20 cellular contexts compared by ENCODE assay signal in genomic region chr18:55307505-55307904, GRCh38.
A peak's percentile ranks its signal among the peaks of the same experiment; 100 is the strongest.
DNase-seq lines count a peak whose midpoint lies in the region; ATAC-seq and TF ChIP-seq lines count a peak whose summit lies in the region.
"Had no signal": no experiment of that assay in that cellular context is flagged by ENCODE, and none has a peak within 500 bp of the region (broad histone marks: within the 10 kb centered on the region; RNA-seq: fewer than 3 reads in every experiment).

No MANE protein-coding gene starts in this region.

- H3K27me3 Mint-ChIP-seq in natural killer cell treated with Interleukin-12 subunit alpha and Interleukin-12 subunit beta and Interleukin-15 and Interleukin-18, amount 100 ng/mL, for 72 hours: no peaks in the 10 kb centered on the region
- H3K27me3 Mint-ChIP-seq in activated naive CD8-positive, alpha-beta T cell treated with anti-CD3 and anti-CD28 coated beads for 36 hours: no peaks in the 10 kb centered on the region
- H3K27me3 Mint-ChIP-seq: effector memory CD8-positive, alpha-beta T cell; naive thymus-derived CD4-positive, alpha-beta T cell; stimulated activated naive CD8-positive, alpha-beta T cell treated with anti-CD3 and anti-CD28 coated beads, Interleukin-15, amount 100 ng/mL, for 72 hours had no signal

- TF ChIP-seq CTCF in GM12865 (IDR thresholded peaks at IDR 0.05; ENCODE audit: insufficient read depth, low read depth, low read length, missing control alignments): no peak

- peak overlapping the region; percentile 44 for H3K4me3 ChIP-seq in GM12865 (ENCODE audit: low read depth, low read length)
- H3K4me3 ChIP-seq: K562, right atrium auricular region had no signal

- ATAC-seq in GM19328 (IDR thresholded peaks at IDR 0.05; ENCODE audit: unreplicated experiment): peak; percentile 70
- peak; percentile 49 for ATAC-seq in HG02840 (IDR thresholded peaks at IDR 0.05; ENCODE audit: low FRiP score, unreplicated experiment)
- ATAC-seq in HG03521 (IDR thresholded peaks at IDR 0.05; ENCODE audit: unreplicated experiment): peak; percentile 49
- ATAC-seq in natural killer cell treated with Interleukin-12 subunit alpha and Interleukin-12 subunit beta and Interleukin-15 and Interleukin-18, amount 100 ng/mL, for 72 hours: no peak
- ATAC-seq: effector memory CD8-positive, alpha-beta T cell; K562; naive thymus-derived CD4-positive, alpha-beta T cell; PC-3; stimulated activated naive CD8-positive, alpha-beta T cell treated with anti-CD3 and anti-CD28 coated beads, Interleukin-15, amount 100 ng/mL, for 72 hours had no signal

- no peak overlapping the region for H3K4me3 Mint-ChIP-seq in natural killer cell treated with Interleukin-12 subunit alpha and Interleukin-12 subunit beta and Interleukin-15 and Interleukin-18, amount 100 ng/mL, for 72 hours
- no peak overlapping the region for H3K4me3 Mint-ChIP-seq in activated naive CD8-positive, alpha-beta T cell treated with anti-CD3 and anti-CD28 coated beads for 36 hours
- H3K4me3 Mint-ChIP-seq: effector memory CD8-positive, alpha-beta T cell; naive thymus-derived CD4-positive, alpha-beta T cell; stimulated activated naive CD8-positive, alpha-beta T cell treated with anti-CD3 and anti-CD28 coated beads, Interleukin-15, amount 100 ng/mL, for 72 hours had no signal

- peaks cover 4% of the 10 kb centered on the region for H3K36me3 Mint-ChIP-seq in natural killer cell treated with Interleukin-12 subunit alpha and Interleukin-12 subunit beta and Interleukin-15 and Interleukin-18, amount 100 ng/mL, for 72 hours
- no peaks in the 10 kb centered on the region for H3K36me3 Mint-ChIP-seq in activated naive CD8-positive, alpha-beta T cell treated with anti-CD3 and anti-CD28 coated beads for 36 hours
- H3K36me3 Mint-ChIP-seq: naive thymus-derived CD4-positive, alpha-beta T cell had no signal

- H3K27ac Mint-ChIP-seq in natural killer cell treated with Interleukin-12 subunit alpha and Interleukin-12 subunit beta and Interleukin-15 and Interleukin-18, amount 100 ng/mL, for 72 hours: no peak overlapping the region
- no peak overlapping the region for H3K27ac Mint-ChIP-seq in activated naive CD8-positive, alpha-beta T cell treated with anti-CD3 and anti-CD28 coated beads for 36 hours
- H3K27ac Mint-ChIP-seq: effector memory CD8-positive, alpha-beta T cell; naive thymus-derived CD4-positive, alpha-beta T cell; stimulated activated naive CD8-positive, alpha-beta T cell treated with anti-CD3 and anti-CD28 coated beads, Interleukin-15, amount 100 ng/mL, for 72 hours had no signal

- H3K9me3 Mint-ChIP-seq in natural killer cell treated with Interleukin-12 subunit alpha and Interleukin-12 subunit beta and Interleukin-15 and Interleukin-18, amount 100 ng/mL, for 72 hours: peaks cover 8% of the 10 kb centered on the region
- H3K9me3 Mint-ChIP-seq in activated naive CD8-positive, alpha-beta T cell treated with anti-CD3 and anti-CD28 coated beads for 36 hours: no peaks in the 10 kb centered on the region
- H3K9me3 Mint-ChIP-seq: stimulated activated naive CD8-positive, alpha-beta T cell treated with anti-CD3 and anti-CD28 coated beads, Interleukin-15, amount 100 ng/mL, for 72 hours had no signal

- peaks cover 13 to 15% of the 10 kb centered on the region in 2 donors for H3K4me1 Mint-ChIP-seq in natural killer cell treated with Interleukin-12 subunit alpha and Interleukin-12 subunit beta and Interleukin-15 and Interleukin-18, amount 100 ng/mL, for 72 hours (ENCODE audit: low read depth in 2 of 2)
- no peaks in the 10 kb centered on the region for H3K4me1 Mint-ChIP-seq in activated naive CD8-positive, alpha-beta T cell treated with anti-CD3 and anti-CD28 coated beads for 36 hours
- H3K4me1 Mint-ChIP-seq: stimulated activated naive CD8-positive, alpha-beta T cell treated with anti-CD3 and anti-CD28 coated beads, Interleukin-15, amount 100 ng/mL, for 72 hours had no signal

- DNase-seq in GM12865 (ENCODE audit: low read depth): peak; percentile 57
- no peak for DNase-seq in natural killer cell treated with Interleukin-12 subunit alpha and Interleukin-12 subunit beta and Interleukin-15 and Interleukin-18, amount 100 ng/mL, for 72 hours (ENCODE audit: low spot score)
- DNase-seq in NCI-H82 treated with DMSO at 0.1 percent for 48 hours (lab: John Stamatoyannopoulos, UW; ENCODE audit: unreplicated experiment): no peak
- no peak for DNase-seq in NCI-H510A (lab: John Stamatoyannopoulos, UW)
- no peak for DNase-seq in activated naive CD8-positive, alpha-beta T cell treated with anti-CD3 and anti-CD28 coated beads for 36 hours
- DNase-seq: activated effector memory CD4-positive, alpha-beta T cell treated with anti-CD3 and anti-CD28 coated beads, Interleukin-2, amount 50 U/mL, for 16 hours; brain microvascular endothelial cell; DMS79; effector memory CD8-positive, alpha-beta T cell; kidney glomerular epithelial cell; naive thymus-derived CD4-positive, alpha-beta T cell; NCI-H2107; PC-3; stimulated activated CD4-positive, alpha-beta T cell treated with anti-CD3 and anti-CD28 coated beads, Interleukin-4, amount 100 ng/mL, for 4 hours; stimulated activated naive CD8-positive, alpha-beta T cell treated with anti-CD3 and anti-CD28 coated beads, Interleukin-15, amount 100 ng/mL, for 72 hours had no signal

Comparison
In these comparisons a context has a peak if more than half of its experiments do, and no peak if none do; other contexts are left out.
1. ATAC-seq: peak in GM19328 (single experiment), HG02840 (single experiment) and HG03521 (single experiment); none in natural killer cell treated with Interleukin-12 subunit alpha and Interleukin-12 subunit beta and Interleukin-15 and Interleukin-18, amount 100 ng/mL, for 72 hours (0 of 2).